Comparison of ENCODE assay signal across 12 cellular contexts in the genomic region with DNA sequence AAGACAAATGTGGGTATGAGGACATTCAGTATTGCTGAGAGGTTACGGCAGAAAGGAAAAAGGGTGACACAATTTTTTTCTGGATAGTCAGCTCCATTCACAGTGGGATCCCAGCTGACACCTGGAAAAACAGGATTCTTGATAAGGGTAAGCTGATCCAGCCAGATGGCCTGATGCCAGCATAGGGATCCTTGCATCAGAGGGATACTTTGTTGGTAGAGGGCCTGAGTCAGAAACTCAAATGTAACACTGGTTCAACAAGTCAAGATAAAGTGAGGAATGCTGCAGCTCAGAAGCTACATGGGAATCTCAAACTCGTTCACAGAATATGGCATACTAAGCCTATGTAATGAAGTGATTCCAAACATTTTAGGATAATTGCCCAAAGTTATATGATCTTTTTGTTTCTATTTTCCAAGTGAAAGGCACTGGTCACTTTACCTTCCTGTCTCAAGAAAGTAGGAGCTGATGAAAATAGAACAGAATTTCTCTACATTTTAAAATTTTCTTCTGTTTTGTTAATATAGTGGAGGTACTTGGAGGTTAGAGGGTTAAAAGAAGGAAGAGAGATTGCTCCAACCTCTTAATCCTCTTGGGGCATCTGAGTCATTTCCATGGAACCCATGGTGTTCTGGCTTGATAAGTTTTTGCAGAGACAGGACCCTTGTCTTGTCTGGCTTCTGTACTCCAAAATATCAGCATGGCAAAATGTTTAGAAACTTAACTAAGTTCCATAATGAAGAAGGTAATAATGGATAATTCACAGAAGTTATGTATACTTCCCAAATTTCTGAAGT.
DNase-seq lines count a peak whose midpoint lies in the region; ATAC-seq and TF ChIP-seq lines count a peak whose summit lies in the region.
"Had no signal": no experiment of that assay in that cellular context is flagged by ENCODE, and none has a peak within 500 bp of the region (broad histone marks: within the 10 kb centered on the region; RNA-seq: fewer than 3 reads in every experiment).

No MANE protein-coding gene starts in this region.

- H3K27me3 ChIP-seq in breast epithelium (no peaks in the 10 kb centered on the region), SJCRH30 (no peaks in the 10 kb centered on the region), heart right ventricle (no peaks in the 10 kb centered on the region), tibial nerve (no peaks in the 10 kb centered on the region)
- H3K27me3 ChIP-seq: ovary, suprapubic skin had no signal

- POLR2A ChIA-PET in MCF 10A (lab: Yijun Ruan, JAX), result interaction anchor here (0.7 kb wide), 1 partner anchor 24 kb away, joined by 6 read pairs; no protein-coding TSS in a partner anchor

- H3K9me3 ChIP-seq in breast epithelium, result no peaks in the 10 kb centered on the region
- H3K9me3 ChIP-seq in SJCRH30 (replicated peaks), result no peaks in the 10 kb centered on the region
- peaks cover 0 to 8% (median 0%) of the 10 kb centered on the region in 11 donors for H3K9me3 ChIP-seq in heart right ventricle
- no peaks in the 10 kb centered on the region for H3K9me3 ChIP-seq in tibial nerve
- H3K9me3 ChIP-seq: ovary, suprapubic skin had no signal

- TF ChIP-seq POLR2A in breast epithelium (IDR thresholded peaks at IDR 0.05) (no peak), tibial nerve (IDR thresholded peaks at IDR 0.05) (no peak)

- peaks cover 12% of the 10 kb centered on the region for H3K4me1 Mint-ChIP-seq in MCF 10A (ENCODE audit: insufficient read depth, unreplicated experiment)

- H3K4me1 ChIP-seq in breast epithelium (no peaks in the 10 kb centered on the region), SJCRH30 (peaks cover 16% of the 10 kb centered on the region), heart right ventricle (peaks cover 0 to 14% (median 0%) of the 10 kb centered on the region in 9 donors), tibial nerve (peaks cover 0 to 4% (median 2%) of the 10 kb centered on the region in 4 donors)
- H3K4me1 ChIP-seq: suprapubic skin had no signal

- H3K4me3 Mint-ChIP-seq in MCF 10A (ENCODE audit: unreplicated experiment), result no peak overlapping the region

- no peaks in the 10 kb centered on the region for H3K9me3 Mint-ChIP-seq in MCF 10A (ENCODE audit: unreplicated experiment)

- BruUV-seq in MCF 10A (replicated peaks; lab: Mats Ljungman, UMichigan), result no TSS peak

- H3K4me3 ChIP-seq in breast epithelium, result no peak overlapping the region
- no peak overlapping the region for H3K4me3 ChIP-seq in SJCRH30
- H3K4me3 ChIP-seq in heart right ventricle, result no peak overlapping the region
- no peak overlapping the region for H3K4me3 ChIP-seq in tibial nerve
- H3K4me3 ChIP-seq: ovary, suprapubic skin had no signal

- no peak for TF ChIP-seq CTCF in MCF 10A (IDR thresholded peaks at IDR 0.05; ENCODE audit: unreplicated experiment)
- no peak for TF ChIP-seq CTCF in breast epithelium (IDR thresholded peaks at IDR 0.05)
- no peak for TF ChIP-seq CTCF in heart right ventricle (IDR thresholded peaks at IDR 0.05)
- TF ChIP-seq CTCF in tibial nerve (IDR thresholded peaks at IDR 0.05), result no peak

- WGBS in heart right ventricle, 2 donors, result 30 to 40% methylated on average over 2 of the region's 2 CpGs
- 61 to 67% methylated on average over 2 of the region's 2 CpGs for WGBS in tibial nerve, 2 donors

- ATAC-seq in heart right ventricle (peak in 4 of 8 donors; percentile 11 to 49 (median 36)), HG02642 (IDR thresholded peaks at IDR 0.05; ENCODE audit: poor library complexity, unreplicated experiment) (no peak), GM19463 (IDR thresholded peaks at IDR 0.05; ENCODE audit: unreplicated experiment) (no peak)
- ATAC-seq: activated CD4-positive, CD25-positive, alpha-beta regulatory T cell treated with anti-CD3 and anti-CD28 coated beads, Interleukin-2, amount 50 U/mL, for 24 hours had no signal

- H3K36me3 ChIP-seq in breast epithelium (no peaks in the 10 kb centered on the region), SJCRH30 (no peaks in the 10 kb centered on the region), heart right ventricle (no peaks in the 10 kb centered on the region), tibial nerve (no peaks in the 10 kb centered on the region)
- H3K36me3 ChIP-seq: ovary, suprapubic skin had no signal

- DNase-seq in MCF 10A (ENCODE audit: unreplicated experiment) (peak; percentile 69), breast epithelium (ENCODE audit: low spot score in 2 of 2) (no peak), SJCRH30 (peak; percentile 64 to 73), heart right ventricle (peak; percentile 12 to 18), tibial nerve (ENCODE audit: low spot score in 2 of 2) (peak; percentile 8 to 13), T-helper 9 cell (no peak)
- DNase-seq: caudate nucleus, ovary had no signal

- no peak overlapping the region for H3K27ac Mint-ChIP-seq in MCF 10A (ENCODE audit: low read depth, unreplicated experiment)

- H3K27me3 Mint-ChIP-seq in MCF 10A (ENCODE audit: insufficient read depth, unreplicated experiment), result no peaks in the 10 kb centered on the region

- CTCF ChIA-PET in MCF 10A (lab: Yijun Ruan, JAX), result interaction anchor here (1.0 kb wide), 1 partner anchor 9 kb away, joined by 3 read pairs; no protein-coding TSS in a partner anchor

- no peak overlapping the region for H3K27ac ChIP-seq in breast epithelium
- no peak overlapping the region for H3K27ac ChIP-seq in SJCRH30
- H3K27ac ChIP-seq in heart right ventricle, result no peak overlapping the region
- H3K27ac ChIP-seq in tibial nerve, result no peak overlapping the region
- H3K27ac ChIP-seq: ovary, suprapubic skin had no signal

- intact Hi-C loops in MCF 10A (cut with micrococcal nuclease), result no loop called here
- intact Hi-C loops in breast epithelium (cut with DNase I; ENCODE audit: low total_unique reads), result no loop called here
- intact Hi-C loops in heart right ventricle (cut with DNase I), result no loop called here

- H3K36me3 Mint-ChIP-seq in MCF 10A (ENCODE audit: insufficient read depth, unreplicated experiment), result no peaks in the 10 kb centered on the region

- TF ChIP-seq EP300 in tibial nerve (IDR thresholded peaks at IDR 0.05), result no peak

Comparison
In these comparisons a context has a peak if more than half of its experiments do, and no peak if none do; other contexts are left out.
1. DNase-seq: peak in MCF 10A (single experiment), SJCRH30 (2 of 2), heart right ventricle (2 of 2) and tibial nerve (2 of 2); none in breast epithelium (0 of 2) and T-helper 9 cell (single experiment).